Comparison of ENCODE assay signal across 16 cellular contexts in genomic region chr15:81274255-81274654, GRCh38. TPM values are rescaled to one million over a fixed set of nuclear protein-coding genes. Genes with fewer than 3 reads are reported as not detected.
DNase-seq lines count a peak whose midpoint lies in the region; ATAC-seq, FAIRE-seq and TF ChIP-seq lines count a peak whose summit lies in the region.
"Had no signal": no experiment of that assay in that cellular context is flagged by ENCODE, and none has a peak within 500 bp of the region (broad histone marks: within the 10 kb centered on the region; RNA-seq: fewer than 3 reads in every experiment).

No MANE protein-coding gene starts in this region.

- no peaks in the 10 kb centered on the region for H3F3A ChIP-seq in GM23338 (replicated peaks; ENCODE audit: low read depth)

- H3K23ac ChIP-seq in H1 (ENCODE audit: insufficient read length), result no peak overlapping the region

- no peak overlapping the region for H3K14ac ChIP-seq in H1 (ENCODE audit: insufficient read length)

- no peak for TF ChIP-seq RAD21 in H1 (IDR thresholded peaks at IDR 0.05 in 1 of 2, conservative IDR thresholded peaks at IDR 0.05 in 1 of 2; ENCODE audit: low read depth in 2 of 2, low read length in 2 of 2)

- peaks cover 6% of the 10 kb centered on the region for H3K9me3 Mint-ChIP-seq in activated CD4-positive, alpha-beta memory T cell treated with anti-CD3 and anti-CD28 coated beads, Interleukin-2, amount 10 ng/mL, durations not matched to agents 7 days and 5 days
- peaks cover 11% of the 10 kb centered on the region for H3K9me3 Mint-ChIP-seq in activated CD4-positive, alpha-beta memory T cell treated with anti-CD3 and anti-CD28 coated beads for 36 hours
- peaks cover 29% of the 10 kb centered on the region for H3K9me3 Mint-ChIP-seq in GM23338
- peaks cover 3 to 21% (median 9%) of the 10 kb centered on the region in 11 donors for H3K9me3 Mint-ChIP-seq in naive thymus-derived CD4-positive, alpha-beta T cell

- H2BK12ac ChIP-seq in H1 (ENCODE audit: low read depth, low read length), result no peak overlapping the region

- H3K9me3 ChIP-seq in H1 (ENCODE audit: insufficient read depth in 2 of 2, low read depth in 1 of 2, low read length in 1 of 2), result peaks cover 6 to 12% of the 10 kb centered on the region in 2 experiments; a peak in 2 of 4 replicates
- no peaks in the 10 kb centered on the region for H3K9me3 ChIP-seq in naive thymus-derived CD4-positive, alpha-beta T cell (ENCODE audit: control insufficient read depth in 2 of 3, low read length in 3 of 3)
- H3K9me3 ChIP-seq: BE2C had no signal

- no peaks in the 10 kb centered on the region for H3K79me2 ChIP-seq in GM23338 (replicated peaks; ENCODE audit: insufficient read depth)
- no peaks in the 10 kb centered on the region for H3K79me2 ChIP-seq in H1 (ENCODE audit: control insufficient read depth in 1 of 2, insufficient read depth in 2 of 2, low read length in 2 of 2)

- CTCF ChIA-PET in activated CD4-positive, alpha-beta memory T cell treated with anti-CD3 and anti-CD28 coated beads, Interleukin-2, amount 10 ng/mL, durations not matched to agents 7 days and 5 days (lab: Charles Lee), result interaction anchor here (1.3 to 5.8 kb wide), 14 partner anchors 8 to 207 kb away, joined by 3 to 84 read pairs (median 12); partner anchors contain the start of gene STARD5
- CTCF ChIA-PET in activated CD4-positive, alpha-beta memory T cell treated with anti-CD3 and anti-CD28 coated beads for 36 hours (lab: Charles Lee), result interaction anchor here (0.8 to 6.3 kb wide), 19 partner anchors 8 to 207 kb away, joined by 3 to 121 read pairs (median 12); no protein-coding TSS in a partner anchor
- CTCF ChIA-PET in H1 (lab: Charles Lee; ENCODE audit: partially characterized antibody), result interaction anchor here (0.6 to 6.6 kb wide), 27 partner anchors 8 to 812 kb away, joined by 3 to 94 read pairs (median 6); partner anchors contain the start of gene TMC3
- CTCF ChIA-PET in naive thymus-derived CD4-positive, alpha-beta T cell (lab: Charles Lee), result interaction anchor here (0.6 to 6.2 kb wide), 16 partner anchors 8 to 167 kb away, joined by 3 to 128 read pairs (median 7); partner anchors contain the start of gene STARD5

- H2BK20ac ChIP-seq in H1 (ENCODE audit: low read length), result no peak overlapping the region

- no peak overlapping the region for H2BK120ac ChIP-seq in H1 (replicated peaks; ENCODE audit: low read depth, low read length)

- no peaks in the 10 kb centered on the region for H3K79me1 ChIP-seq in H1 (ENCODE audit: low read depth, low read length)

- H4K8ac ChIP-seq in H1 (ENCODE audit: extremely low read depth, insufficient read depth, low read length), result no peak overlapping the region

- ATAC-seq in GM23338, result peak; percentile 37
- no peak for ATAC-seq in naive thymus-derived CD4-positive, alpha-beta T cell
- no peak for ATAC-seq in HG03571 (IDR thresholded peaks at IDR 0.05; ENCODE audit: unreplicated experiment)

- TF ChIP-seq POLR2A in H1 (IDR thresholded peaks at IDR 0.05; ENCODE audit: control extremely low read depth in 1 of 2, low read depth in 2 of 2, low read length in 2 of 2), result no peak

- H3K27me3 ChIP-seq in GM23338 (ENCODE audit: insufficient read depth), result no peaks in the 10 kb centered on the region
- H3K27me3 ChIP-seq in H1 (replicated peaks in 1 of 4; ENCODE audit: control insufficient read depth in 3 of 4, extremely low read depth in 1 of 4, insufficient read depth in 3 of 4, low read length in 3 of 4), result peaks cover 0 to 2% (median 0%) of the 10 kb centered on the region in 4 experiments; a peak in 1 of 7 replicates
- no peaks in the 10 kb centered on the region for H3K27me3 ChIP-seq in naive thymus-derived CD4-positive, alpha-beta T cell (ENCODE audit: control insufficient read depth in 2 of 2, insufficient read depth in 2 of 2, low read length in 2 of 2)
- H3K27me3 ChIP-seq: BE2C had no signal

- H3K18ac ChIP-seq in H1 (ENCODE audit: extremely low read depth, low read length), result no peak overlapping the region

- no peak overlapping the region for H3K4me3 Mint-ChIP-seq in activated CD4-positive, alpha-beta memory T cell treated with anti-CD3 and anti-CD28 coated beads, Interleukin-2, amount 10 ng/mL, durations not matched to agents 7 days and 5 days
- no peak overlapping the region for H3K4me3 Mint-ChIP-seq in activated CD4-positive, alpha-beta memory T cell treated with anti-CD3 and anti-CD28 coated beads for 36 hours
- H3K4me3 Mint-ChIP-seq in GM23338, result no peak overlapping the region
- H3K4me3 Mint-ChIP-seq in naive thymus-derived CD4-positive, alpha-beta T cell, result peak overlapping the region in 1 of 10 donors; percentile 36
- H3K4me3 Mint-ChIP-seq: CD14-positive monocyte had no signal

- no peak for DNase-seq in activated CD4-positive, alpha-beta memory T cell treated with anti-CD3 and anti-CD28 coated beads, Interleukin-2, amount 10 ng/mL, durations not matched to agents 7 days and 5 days
- no peak for DNase-seq in activated CD4-positive, alpha-beta memory T cell treated with anti-CD3 and anti-CD28 coated beads for 36 hours
- no peak for DNase-seq in GM23338 (ENCODE audit: low spot score)
- no peak for DNase-seq in H1 (ENCODE audit: low read depth in 1 of 2, low spot score in 2 of 2)
- no peak for DNase-seq in naive thymus-derived CD4-positive, alpha-beta T cell
- no peak for DNase-seq in anterior cingulate cortex (lab: John Stamatoyannopoulos, UW)
- no peak for DNase-seq in NK-92 (lab: John Stamatoyannopoulos, UW; ENCODE audit: unreplicated experiment)
- DNase-seq: 8988T, ACHN, NCI-H1105, NCI-H1436 treated with DMSO at 0.1 percent for 48 hours had no signal

- no peak overlapping the region for H3K4me3 ChIP-seq in GM23338
- no peak overlapping the region for H3K4me3 ChIP-seq in H1 (ENCODE audit: extremely low read depth in 1 of 4, insufficient read depth in 2 of 4, low read depth in 3 of 4, low read length in 4 of 4)
- H3K4me3 ChIP-seq in naive thymus-derived CD4-positive, alpha-beta T cell (ENCODE audit: low read length), result no peak overlapping the region

- H4K20me1 ChIP-seq in GM23338 (replicated peaks; ENCODE audit: insufficient read depth), result no peaks in the 10 kb centered on the region
- no peaks in the 10 kb centered on the region for H4K20me1 ChIP-seq in H1 (replicated peaks in 1 of 2; ENCODE audit: control insufficient read depth in 1 of 2, insufficient read depth in 2 of 2, low read length in 2 of 2)

- H2BK5ac ChIP-seq in H1 (ENCODE audit: low read depth, low read length), result no peak overlapping the region

- POLR2A ChIA-PET in activated CD4-positive, alpha-beta memory T cell treated with anti-CD3 and anti-CD28 coated beads, Interleukin-2, amount 10 ng/mL, durations not matched to agents 7 days and 5 days (lab: Charles Lee), result interaction anchor here (1.3 kb wide), 1 partner anchor 20 kb away, joined by 3 read pairs; no protein-coding TSS in a partner anchor
- POLR2A ChIA-PET in activated CD4-positive, alpha-beta memory T cell treated with anti-CD3 and anti-CD28 coated beads for 36 hours (lab: Charles Lee), result no interaction called here
- POLR2A ChIA-PET in H1 (lab: Charles Lee; ENCODE audit: partially characterized antibody), result interaction anchor here (1.7 kb wide), 1 partner anchor 50 kb away, joined by 3 read pairs; the partner anchor contains the start of gene STARD5
- POLR2A ChIA-PET in naive thymus-derived CD4-positive, alpha-beta T cell (lab: Charles Lee), result interaction anchor here (1.2 to 17.1 kb wide), 9 partner anchors 8 to 126 kb away, joined by 4 to 642 read pairs (median 6); partner anchors contain the start of gene STARD5

- H3K4ac ChIP-seq in H1 (replicated peaks; ENCODE audit: insufficient read length, low read depth, low read length), result no peak overlapping the region

- no peaks in the 10 kb centered on the region for H3K9me2 ChIP-seq in GM23338 (ENCODE audit: insufficient read depth)

- no peak overlapping the region for H2AK5ac ChIP-seq in H1 (ENCODE audit: low read depth, low read length)

- peaks cover 23% of the 10 kb centered on the region for H3K4me1 Mint-ChIP-seq in activated CD4-positive, alpha-beta memory T cell treated with anti-CD3 and anti-CD28 coated beads, Interleukin-2, amount 10 ng/mL, durations not matched to agents 7 days and 5 days
- H3K4me1 Mint-ChIP-seq in activated CD4-positive, alpha-beta memory T cell treated with anti-CD3 and anti-CD28 coated beads for 36 hours (ENCODE audit: low read depth), result peaks cover 22% of the 10 kb centered on the region
- H3K4me1 Mint-ChIP-seq in GM23338, result peaks cover 9% of the 10 kb centered on the region; the same call in 2 of the 3 replicates
- H3K4me1 Mint-ChIP-seq in naive thymus-derived CD4-positive, alpha-beta T cell, result peaks cover 20 to 55% (median 49%) of the 10 kb centered on the region in 7 donors

- no peak overlapping the region for H3K9ac ChIP-seq in H1 (replicated peaks in 1 of 4; ENCODE audit: extremely low read depth in 1 of 4, low read depth in 3 of 4, low read length in 3 of 4)

- peaks cover 9% of the 10 kb centered on the region for H3K36me3 Mint-ChIP-seq in activated CD4-positive, alpha-beta memory T cell treated with anti-CD3 and anti-CD28 coated beads, Interleukin-2, amount 10 ng/mL, durations not matched to agents 7 days and 5 days (ENCODE audit: low read depth)
- peaks cover 3% of the 10 kb centered on the region for H3K36me3 Mint-ChIP-seq in activated CD4-positive, alpha-beta memory T cell treated with anti-CD3 and anti-CD28 coated beads for 36 hours
- H3K36me3 Mint-ChIP-seq in GM23338 (ENCODE audit: low read depth), result peaks cover 14% of the 10 kb centered on the region
- peaks cover 8 to 21% (median 10%) of the 10 kb centered on the region in 5 donors for H3K36me3 Mint-ChIP-seq in naive thymus-derived CD4-positive, alpha-beta T cell

- no peaks in the 10 kb centered on the region for H3K23me2 ChIP-seq in H1 (ENCODE audit: low read depth, low read length)

- TF ChIP-seq EP300 in H1 (IDR thresholded peaks at IDR 0.05; ENCODE audit: borderline replicate concordance in 1 of 2, low read depth in 2 of 2, low read length in 2 of 2), result no peak

- H3K56ac ChIP-seq in H1 (replicated peaks; ENCODE audit: insufficient read length, low read depth, low read length), result no peak overlapping the region

- intact Hi-C loops in activated CD4-positive, alpha-beta memory T cell treated with anti-CD3 and anti-CD28 coated beads for 36 hours (cut with micrococcal nuclease), result no loop called here
- intact Hi-C loops in naive thymus-derived CD4-positive, alpha-beta T cell (cut with micrococcal nuclease), result loop anchor here in 1 of 2 donors (10.0 kb wide), 1 partner anchor 211 kb away; no protein-coding TSS in a partner anchor

- peak; percentile 42 for FAIRE-seq in H1 (lab: Jason Lieb, UNC)
- FAIRE-seq: H54 had no signal

- H3K4me1 ChIP-seq in GM23338 (ENCODE audit: insufficient read depth) (peaks cover 6% of the 10 kb centered on the region; the same call in 1 of the 2 replicates), H1 (replicated peaks in 1 of 4; ENCODE audit: control insufficient read depth in 3 of 4, insufficient read depth in 4 of 4, low read length in 3 of 4) (no peaks in the 10 kb centered on the region)
- peaks cover 0 to 23% of the 10 kb centered on the region in 2 donors for H3K4me1 ChIP-seq in naive thymus-derived CD4-positive, alpha-beta T cell (ENCODE audit: control insufficient read depth in 2 of 2, insufficient read depth in 2 of 2, low read length in 2 of 2)
- H3K4me1 ChIP-seq: BE2C had no signal

- H2AFZ ChIP-seq in GM23338 (no peak overlapping the region), H1 (ENCODE audit: low read length) (no peak overlapping the region)

- no peaks in the 10 kb centered on the region for H3K27me3 Mint-ChIP-seq in activated CD4-positive, alpha-beta memory T cell treated with anti-CD3 and anti-CD28 coated beads, Interleukin-2, amount 10 ng/mL, durations not matched to agents 7 days and 5 days
- no peaks in the 10 kb centered on the region for H3K27me3 Mint-ChIP-seq in activated CD4-positive, alpha-beta memory T cell treated with anti-CD3 and anti-CD28 coated beads for 36 hours
- peaks cover 5% of the 10 kb centered on the region for H3K27me3 Mint-ChIP-seq in GM23338 (ENCODE audit: insufficient read depth, low read depth, poor library complexity)
- no peaks in the 10 kb centered on the region for H3K27me3 Mint-ChIP-seq in naive thymus-derived CD4-positive, alpha-beta T cell

- H3K36me3 ChIP-seq in GM23338 (ENCODE audit: insufficient read depth), result no peaks in the 10 kb centered on the region; the same call in 1 of the 2 replicates
- H3K36me3 ChIP-seq in H1 (ENCODE audit: control insufficient read depth in 2 of 4, insufficient read depth in 4 of 4, low read length in 3 of 4), result no peaks in the 10 kb centered on the region
- H3K36me3 ChIP-seq in naive thymus-derived CD4-positive, alpha-beta T cell (ENCODE audit: control insufficient read depth in 2 of 3, insufficient read depth in 3 of 3, low read length in 3 of 3), result no peaks in the 10 kb centered on the region
- H3K36me3 ChIP-seq: BE2C had no signal

- 86% methylated on average over 4 of the region's 4 CpGs; no CpG with 5 or more reads in 1 of the 2 experiments for WGBS in H1 (ENCODE audit: extremely low coverage in 1 of 2, insufficient coverage in 1 of 2, insufficient read length in 1 of 2, insufficient replicate concordance in 2 of 2, low coverage in 1 of 2, low lambda C conversion rate in 2 of 2, missing lambda C conversion rate in 1 of 2), 2 experiments

- H3K27ac Mint-ChIP-seq in activated CD4-positive, alpha-beta memory T cell treated with anti-CD3 and anti-CD28 coated beads, Interleukin-2, amount 10 ng/mL, durations not matched to agents 7 days and 5 days, result peak overlapping the region; percentile 33
- H3K27ac Mint-ChIP-seq in activated CD4-positive, alpha-beta memory T cell treated with anti-CD3 and anti-CD28 coated beads for 36 hours, result no peak overlapping the region
- H3K27ac Mint-ChIP-seq in GM23338, result no peak overlapping the region
- peak overlapping the region in 6 of 9 donors; percentile 72 to 90 (median 86) for H3K27ac Mint-ChIP-seq in naive thymus-derived CD4-positive, alpha-beta T cell
- H3K27ac Mint-ChIP-seq: CD14-positive monocyte had no signal

- no peak overlapping the region for H4K91ac ChIP-seq in H1 (replicated peaks; ENCODE audit: insufficient read length, low read length)

- TF ChIP-seq CTCF in GM23338 (conservative IDR thresholded peaks at IDR 0.05; ENCODE audit: low read depth in 2 of 2), result no peak
- no peak for TF ChIP-seq CTCF in H1 (IDR thresholded peaks at IDR 0.05; ENCODE audit: control extremely low read depth in 1 of 3, insufficient read depth in 1 of 3, low read depth in 1 of 3, low read length in 3 of 3)

- H3K27ac ChIP-seq in GM23338 (ENCODE audit: low read depth) (no peak overlapping the region), H1 (ENCODE audit: low read depth, low read length) (no peak overlapping the region)
- no peak overlapping the region for H3K27ac ChIP-seq in naive thymus-derived CD4-positive, alpha-beta T cell (ENCODE audit: low read depth, low read length)
- H3K27ac ChIP-seq: RWPE1 had no signal

- no peak overlapping the region for H2BK15ac ChIP-seq in H1 (ENCODE audit: low read length)

- H4K5ac ChIP-seq in H1 (ENCODE audit: insufficient read length, low read depth, low read length), result no peak overlapping the region

- H3K4me2 ChIP-seq in GM23338 (no peak overlapping the region), H1 (ENCODE audit: insufficient read depth in 1 of 2, low read depth in 2 of 2, low read length in 2 of 2) (no peak overlapping the region)

RNA-seq across cellular contexts. Expression of gene STARD5, which starts 49.7 kb away (rescaled TPM):
- total RNA-seq in activated CD4-positive, alpha-beta memory T cell treated with anti-CD3 and anti-CD28 coated beads, Interleukin-2, amount 10 ng/mL, durations not matched to agents 7 days and 5 days, result 1 to 10 TPM; 4.2 TPM
- total RNA-seq in activated CD4-positive, alpha-beta memory T cell treated with anti-CD3 and anti-CD28 coated beads for 36 hours, result 1 to 10 TPM; 7.3 to 9.1 TPM
- total RNA-seq in GM23338 (2014; rRNA removed; shearing (Covaris generic)), result 7.7 and 10.1 TPM in 2 replicates
- polyA plus RNA-seq in GM23338 (2016; fragmentation: Nextera tagmentation; extraction: Ambion mirVana) (3.8 and 4.5 TPM in 2 replicates), H1 (2011; rRNA removed) (10.0 and 10.4 TPM in 2 replicates)
- total RNA-seq in H1 (2021; fragmentation: NEBNext Ultra II Directional; extraction: Animal tissue kit (Norgen Biotek cat#: 25700)), result 5.5 and 5.8 TPM in 2 replicates
- polyA plus RNA-seq in H1 (2011; cell fraction: cytosol; rRNA removed), result 9.5 TPM
- 20.2 TPM for polyA plus RNA-seq in H1 (2011; cell fraction: nucleus; rRNA removed)
- 4.6 to 6.2 TPM (median 5.2 TPM) in 4 replicates for polyA plus RNA-seq in H1 (2012, experiment 1 of 2)
- 2.3 TPM for polyA plus RNA-seq in H1 (2012, experiment 2 of 2)
- polyA plus RNA-seq in H1 (2013, experiment 1 of 2), result 4.6 TPM
- polyA plus RNA-seq in H1 (2013, experiment 2 of 2), result 4.2 TPM
- 11.4 and 14.3 TPM in 2 replicates for polyA minus RNA-seq in H1 (2011; rRNA and poly(A)+ RNA removed)
- 3.4 TPM for polyA minus RNA-seq in H1 (2011; cell fraction: cytosol; rRNA and poly(A)+ RNA removed)
- 18.4 TPM for polyA minus RNA-seq in H1 (2011; cell fraction: nucleus; rRNA and poly(A)+ RNA removed)
- total RNA-seq in naive thymus-derived CD4-positive, alpha-beta T cell, result 10 to 100 TPM in 3 of 5 experiments, 1 to 10 TPM in 2; 5.0 to 11.7 (median 10.1) TPM
- polyA plus RNA-seq in naive thymus-derived CD4-positive, alpha-beta T cell, result 10 to 100 TPM in 1 of 2 donors, 1 to 10 TPM in 1; 5.2 to 13.5 TPM

Comparison
In these comparisons a context has a peak if more than half of its experiments do, and no peak if none do; other contexts are left out.
1. H3K27ac Mint-ChIP-seq: peak in activated CD4-positive, alpha-beta memory T cell treated with anti-CD3 and anti-CD28 coated beads, Interleukin-2, amount 10 ng/mL, durations not matched to agents 7 days and 5 days (single experiment) and naive thymus-derived CD4-positive, alpha-beta T cell (6 of 9); none in activated CD4-positive, alpha-beta memory T cell treated with anti-CD3 and anti-CD28 coated beads for 36 hours (single experiment) and GM23338 (single experiment).